Comparison of ENCODE assay signal across 7 cellular contexts in the genomic region with DNA sequence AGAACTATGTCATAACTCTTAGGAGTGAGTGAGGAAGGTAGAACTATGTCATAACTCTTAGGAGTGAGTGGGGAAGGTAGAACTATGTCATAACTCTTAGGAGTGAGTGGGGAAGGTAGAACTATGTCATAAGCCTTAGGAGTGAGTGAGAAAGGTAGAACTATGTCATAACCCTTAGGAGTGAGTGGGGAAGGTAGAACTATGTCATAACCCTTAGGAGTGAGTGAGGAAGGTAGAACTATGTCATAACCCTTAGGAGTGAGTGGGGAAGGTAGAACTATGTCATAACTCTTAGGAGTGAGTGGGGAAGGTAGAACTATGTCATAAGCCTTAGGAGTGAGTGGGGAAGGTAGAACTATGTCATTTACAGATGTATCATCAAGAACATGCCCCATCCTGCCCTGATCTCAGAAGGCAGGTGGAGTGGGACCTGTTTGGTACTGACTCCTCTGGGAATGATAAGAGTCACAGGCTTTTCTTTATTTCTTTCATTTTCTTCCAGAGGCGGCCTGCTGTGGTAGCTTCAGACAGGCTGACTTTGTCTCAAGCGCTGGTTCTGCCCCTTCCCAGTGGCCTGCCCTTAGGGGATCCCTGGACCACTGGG.
DNase-seq lines count a peak whose midpoint lies in the region; ATAC-seq, FAIRE-seq and TF ChIP-seq lines count a peak whose summit lies in the region.
"Not testable (repeated sequence)": the region's sequence is repeated elsewhere in the genome, so short reads cannot be mapped to it uniquely, and the experiment has no call there.

No MANE protein-coding gene starts in this region.

- H3K4me3 Mint-ChIP-seq in CD8-positive, alpha-beta T cell; type B pancreatic cell: not testable (repeated sequence)

- SMC1A ChIA-PET in GM12878 (lab: Charles Lee; ENCODE audit: uncharacterized antibody, unreplicated experiment) = not testable (repeated sequence)

- not testable (repeated sequence) for TF ChIP-seq POLR2A in GM12878 (IDR thresholded peaks at IDR 0.05; ENCODE audit: low read depth, low read length)

- not testable (repeated sequence) for ATAC-seq in CD8-positive, alpha-beta T cell; GM12878
- peak; percentile 99 for ATAC-seq in foreskin keratinocyte

- H2AFZ ChIP-seq in GM12878 (ENCODE audit: control insufficient read depth, low read depth, low read length); neuronal stem cell (ENCODE audit: low read length): not testable (repeated sequence)

- not testable (repeated sequence) for H3K9me3 ChIP-seq in CD8-positive, alpha-beta T cell (ENCODE audit: low read length); GM12878 (replicated peaks; ENCODE audit: control insufficient read depth, insufficient read depth, low read length); neuronal stem cell (replicated peaks in 1 of 2; ENCODE audit: control insufficient read depth in 2 of 2, insufficient read depth in 1 of 2, low read depth in 1 of 2, low read length in 2 of 2)

- not testable (repeated sequence) for H3K27me3 ChIP-seq in CD8-positive, alpha-beta T cell (ENCODE audit: insufficient read depth, low read length); GM12878 (replicated peaks in 1 of 2; ENCODE audit: control insufficient read depth in 2 of 2, insufficient read depth in 2 of 2, low read length in 1 of 2); foreskin keratinocyte; neuronal stem cell (ENCODE audit: control insufficient read depth in 3 of 3, insufficient read depth in 3 of 3, low read depth in 1 of 3, low read length in 3 of 3)

- RAD21 ChIA-PET in GM12878 (lab: Charles Lee; ENCODE audit: unreplicated experiment) = not testable (repeated sequence)

- peaks cover 82% of the 10 kb centered on the region for H3K36me3 Mint-ChIP-seq in CD8-positive, alpha-beta T cell
- H3K36me3 Mint-ChIP-seq in type B pancreatic cell = peaks cover 38% of the 10 kb centered on the region

- not testable (repeated sequence) for H3K27me3 Mint-ChIP-seq in CD8-positive, alpha-beta T cell (ENCODE audit: low read depth); type B pancreatic cell

- POLR2A ChIA-PET in CD8-positive, alpha-beta T cell (lab: Charles Lee); GM12878 (lab: Charles Lee): not testable (repeated sequence)

- not testable (repeated sequence) for H3K9ac ChIP-seq in GM12878 (ENCODE audit: control insufficient read depth, insufficient read depth, low read length); neuronal stem cell (ENCODE audit: low read depth, low read length, poor library complexity)

- H2BK15ac ChIP-seq in neuronal stem cell (ENCODE audit: low read length) = not testable (repeated sequence)

- H3K9me3 Mint-ChIP-seq in CD8-positive, alpha-beta T cell; type B pancreatic cell: not testable (repeated sequence)

- not testable (repeated sequence) for H3K4me1 Mint-ChIP-seq in CD8-positive, alpha-beta T cell (ENCODE audit: low read depth)
- peaks cover 17% of the 10 kb centered on the region for H3K4me1 Mint-ChIP-seq in type B pancreatic cell (ENCODE audit: unreplicated experiment)

- WGBS in GM12878 (ENCODE audit: insufficient coverage, insufficient replicate concordance, low lambda C conversion rate, missing lambda C conversion rate) = 50% methylated on average over 2 of the region's 2 CpGs
- WGBS in neuronal stem cell (ENCODE audit: extremely low coverage in 2 of 2, insufficient read length in 2 of 2, insufficient replicate concordance in 1 of 2), 2 donors = no CpG with 5 or more reads among the region's 2 CpGs

- not testable (repeated sequence) for H2BK12ac ChIP-seq in neuronal stem cell (ENCODE audit: low read length)

- peak overlapping the region; percentile 34 for H3K27ac Mint-ChIP-seq in CD8-positive, alpha-beta T cell
- peak overlapping the region; percentile 2 for H3K27ac Mint-ChIP-seq in type B pancreatic cell

- H3K79me2 ChIP-seq in GM12878 (ENCODE audit: control insufficient read depth, insufficient read depth, low read length) = not testable (repeated sequence)

- TF ChIP-seq RAD21 in GM12878 (IDR thresholded peaks at IDR 0.05; ENCODE audit: insufficient read depth, low read depth, low read length) = not testable (repeated sequence)

- not testable (repeated sequence) for H4K8ac ChIP-seq in neuronal stem cell (ENCODE audit: low read depth, low read length)

- not testable (repeated sequence) for TF ChIP-seq EP300 in GM12878 (IDR thresholded peaks at IDR 0.05; ENCODE audit: borderline replicate concordance in 1 of 2, control insufficient read depth in 1 of 2, low read depth in 2 of 2, low read length in 2 of 2)

- H2BK120ac ChIP-seq in neuronal stem cell (ENCODE audit: low read depth, low read length) = not testable (repeated sequence)

- not testable (repeated sequence) for H3K4me2 ChIP-seq in GM12878 (ENCODE audit: control insufficient read depth, insufficient read depth); neuronal stem cell (ENCODE audit: insufficient read depth, low read length, poor library complexity, severe bottlenecking)

- not testable (repeated sequence) for H3K79me1 ChIP-seq in neuronal stem cell (ENCODE audit: low read depth, low read length)

- H3K14ac ChIP-seq in neuronal stem cell (ENCODE audit: low read length) = not testable (repeated sequence)

- BruUV-seq in GM12878 (replicated peaks; lab: Mats Ljungman, UMichigan) = not testable (repeated sequence)

- CTCF ChIA-PET in CD8-positive, alpha-beta T cell (lab: Charles Lee); GM12878 (lab: Yijun Ruan, JAX): not testable (repeated sequence)

- not testable (repeated sequence) for H4K91ac ChIP-seq in neuronal stem cell (ENCODE audit: low read depth, low read length, poor library complexity)

- intact Hi-C loops in CD8-positive, alpha-beta T cell (cut with DNase I, micrococcal nuclease); GM12878 (cut with micrococcal nuclease; ENCODE audit: unreplicated experiment): not testable (repeated sequence)

- not testable (repeated sequence) for H2AK5ac ChIP-seq in neuronal stem cell (ENCODE audit: low read depth, low read length)

- not testable (repeated sequence) for FAIRE-seq in GM12878 (lab: Jason Lieb, UNC)
- FAIRE-seq in endometrium (lab: Jason Lieb, UNC) = peak; percentile 72

- H3K18ac ChIP-seq in neuronal stem cell (ENCODE audit: low read length) = peak overlapping the region; percentile 29

- TF ChIP-seq CTCF in CD8-positive, alpha-beta T cell (IDR thresholded peaks at IDR 0.05); GM12878 (IDR thresholded peaks at IDR 0.05 in 2 of 3, conservative IDR thresholded peaks at IDR 0.05 in 1 of 3; ENCODE audit: control insufficient read depth in 2 of 3, extremely low read depth in 1 of 3, insufficient read depth in 1 of 3, low read depth in 3 of 3, low read length in 3 of 3); foreskin keratinocyte (conservative IDR thresholded peaks at IDR 0.05); type B pancreatic cell (conservative IDR thresholded peaks at IDR 0.05): not testable (repeated sequence)

- H3K23ac ChIP-seq in neuronal stem cell (ENCODE audit: low read depth, low read length, poor library complexity) = not testable (repeated sequence)

- not testable (repeated sequence) for H3K4me1 ChIP-seq in CD8-positive, alpha-beta T cell (ENCODE audit: insufficient read depth, low read length); GM12878 (ENCODE audit: control insufficient read depth, insufficient read depth, low read length)
- H3K4me1 ChIP-seq in foreskin keratinocyte = peaks cover 11% of the 10 kb centered on the region
- H3K4me1 ChIP-seq in neuronal stem cell (ENCODE audit: control insufficient read depth in 2 of 2, insufficient read depth in 1 of 2, low read depth in 1 of 2, low read length in 2 of 2) = peaks cover 20 to 25% of the 10 kb centered on the region in 2 donors

- H3K4ac ChIP-seq in neuronal stem cell (ENCODE audit: low read length) = not testable (repeated sequence)

- in situ Hi-C loops in GM12878 (cut with MboI) = not testable (repeated sequence)

- H4K20me1 ChIP-seq in GM12878 (ENCODE audit: control insufficient read depth, insufficient read depth) = not testable (repeated sequence)

- not testable (repeated sequence) for H3K27ac ChIP-seq in CD8-positive, alpha-beta T cell (ENCODE audit: low read depth, low read length); GM12878 (ENCODE audit: control insufficient read depth, insufficient read depth); neuronal stem cell (replicated peaks; ENCODE audit: low read length)
- peak overlapping the region; percentile 68 for H3K27ac ChIP-seq in foreskin keratinocyte

- not testable (repeated sequence) for H3K4me3 ChIP-seq in CD8-positive, alpha-beta T cell (ENCODE audit: low read depth, low read length); GM12878; neuronal stem cell (ENCODE audit: low read length in 2 of 2)

- not testable (repeated sequence) for H2BK5ac ChIP-seq in neuronal stem cell (ENCODE audit: low read length)

- DNase-seq in CD8-positive, alpha-beta T cell; GM12878 (ENCODE audit: low read depth, low spot score); neuronal stem cell (ENCODE audit: low spot score); type B pancreatic cell (ENCODE audit: extremely low spot score, unreplicated experiment): not testable (repeated sequence)
- DNase-seq in HPDE6-E6E7 (ENCODE audit: extremely low spot score) (peak; percentile 42), foreskin keratinocyte (peak; percentile 82 to 90)

- peaks cover 30% of the 10 kb centered on the region for H3K36me3 ChIP-seq in CD8-positive, alpha-beta T cell (ENCODE audit: insufficient read depth, low read length)
- H3K36me3 ChIP-seq in GM12878 (ENCODE audit: control insufficient read depth in 2 of 2, insufficient read depth in 2 of 2, low read length in 1 of 2) (peaks cover 6 to 39% of the 10 kb centered on the region in 2 experiments; a peak in 3 of 4 replicates), neuronal stem cell (replicated peaks in 1 of 2; ENCODE audit: control insufficient read depth in 2 of 2, insufficient read depth in 2 of 2, low read length in 2 of 2) (peaks cover 9 to 64% of the 10 kb centered on the region in 2 donors)

TF ChIP-seq in GM12878, 131 proteins besides CTCF, POLR2A, EP300 and RAD21:
- TF ChIP-seq RELA (IDR thresholded peaks at IDR 0.05; ENCODE audit: borderline replicate concordance, partially characterized antibody) = peak; percentile 51
TF ChIP-seq in GM12878: peak in this region for 1; not testable (repeated sequence) for 130.
